Comparison of ENCODE assay signal across 30 cellular contexts in the genomic region with DNA sequence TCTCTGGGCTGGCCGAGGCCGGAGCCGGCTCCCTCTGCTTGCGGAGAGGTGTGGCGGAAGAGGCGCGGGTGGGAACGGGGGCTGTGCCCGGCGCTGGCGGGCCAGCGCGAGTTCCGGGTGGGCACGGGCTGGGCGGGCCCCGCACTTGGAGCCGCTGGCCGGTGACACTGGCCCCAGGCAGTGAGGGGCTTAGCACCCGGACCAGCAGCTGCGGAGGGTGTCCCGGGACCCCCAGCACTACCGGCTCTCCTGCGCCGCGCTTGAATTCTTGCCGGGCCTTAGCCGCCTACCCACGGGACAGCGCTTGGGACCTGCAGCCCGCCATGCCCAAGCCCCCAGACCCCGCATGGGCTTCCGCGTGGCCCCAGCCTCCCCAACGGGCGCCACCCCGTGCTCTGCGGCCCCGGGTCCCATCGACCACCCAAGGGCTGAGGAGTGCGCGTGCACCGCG.
"Had no signal": no experiment of that assay in that cellular context is flagged by ENCODE, and none has a peak within 500 bp of the region (broad histone marks: within the 10 kb centered on the region; RNA-seq: fewer than 3 reads in every experiment).

No MANE protein-coding gene starts in this region.

- H3K27me3 Mint-ChIP-seq: dendritic cell treated with granulocyte-macrophage colony-stimulating factor and Interleukin-4, amounts not matched to agents 40 ng/mL and 50 ng/mL, for 4 days; memory B cell; naive B cell; natural killer cell treated with Interleukin-12 subunit alpha and Interleukin-12 subunit beta and Interleukin-15 and Interleukin-18, amount 100 ng/mL, for 72 hours had no signal

- H3K9me3 ChIP-seq: colonic mucosa, mucosa of descending colon, prostate gland, right lobe of liver, transverse colon, vagina had no signal

- H3K9me3 Mint-ChIP-seq: memory B cell had no signal

- H3K36me3 ChIP-seq: colonic mucosa, gastroesophageal sphincter, heart left ventricle, prostate gland, right lobe of liver, transverse colon, vagina had no signal

- ATAC-seq: esophagus mucosa; gastroesophageal sphincter; heart left ventricle; left lobe of liver; mucosa of descending colon; natural killer cell treated with Interleukin-12 subunit alpha and Interleukin-12 subunit beta and Interleukin-15 and Interleukin-18, amount 100 ng/mL, for 72 hours had no signal

- H3K4me3 ChIP-seq: colonic mucosa, gastroesophageal sphincter, heart left ventricle, hepatocyte, lung, mucosa of descending colon, prostate gland, right lobe of liver, transverse colon, vagina had no signal

- H3K4me2 ChIP-seq: hepatocyte had no signal

- H3K4me1 ChIP-seq: colonic mucosa, gastroesophageal sphincter, heart left ventricle, parathyroid adenoma, prostate gland, right lobe of liver, transverse colon, vagina had no signal

- H3K9ac ChIP-seq: parathyroid adenoma had no signal

- DNase-seq: colonic mucosa; effector CD8-positive, alpha-beta T cell; endodermal cell; foreskin fibroblast; kidney; mucosa of descending colon; naive B cell; right lobe of liver; small intestine; stimulated activated CD4-positive, alpha-beta T cell treated with anti-CD3 and anti-CD28 coated beads, Interleukin-12 subunit alpha, Interleukin-12 subunit beta, amount 100 ng/mL, for 4 hours; stimulated activated CD4-positive, alpha-beta T cell treated with anti-CD3 and anti-CD28 coated beads, Interleukin-1b, Interleukin-23, amount 100 ng/mL, for 48 hours; stimulated activated CD4-positive, alpha-beta T cell treated with anti-CD3 and anti-CD28 coated beads, Interleukin-4, amount 100 ng/mL, for 1 hour; stimulated activated CD8-positive, alpha-beta memory T cell treated with anti-CD3 and anti-CD28 coated beads, Interleukin-4, amount 100 ng/mL, for 48 hours; stimulated activated naive CD4-positive, alpha-beta T cell treated with Interleukin-2 at 50 U/mL for 16 hours; transverse colon had no signal

- H2AFZ ChIP-seq: hepatocyte, parathyroid adenoma had no signal

- H3K4me3 Mint-ChIP-seq: dendritic cell treated with granulocyte-macrophage colony-stimulating factor and Interleukin-4, amounts not matched to agents 40 ng/mL and 50 ng/mL, for 4 days; endodermal cell; memory B cell; mesothelial cell of epicardium; naive B cell; natural killer cell treated with Interleukin-12 subunit alpha and Interleukin-12 subunit beta and Interleukin-15 and Interleukin-18, amount 100 ng/mL, for 72 hours; neural crest cell had no signal

- H3K79me2 ChIP-seq: hepatocyte, parathyroid adenoma had no signal

- H3K27me3 ChIP-seq: colonic mucosa, gastroesophageal sphincter, heart left ventricle, hepatocyte, right lobe of liver, transverse colon, vagina had no signal

- H3K27ac ChIP-seq: colonic mucosa, epithelial cell of prostate, gastroesophageal sphincter, heart left ventricle, hepatocyte, parathyroid adenoma, prostate gland, right lobe of liver, transverse colon, vagina had no signal

- H3K36me3 Mint-ChIP-seq: memory B cell; naive B cell; natural killer cell treated with Interleukin-12 subunit alpha and Interleukin-12 subunit beta and Interleukin-15 and Interleukin-18, amount 100 ng/mL, for 72 hours had no signal

- H3K4me1 Mint-ChIP-seq: endodermal cell, memory B cell, mesothelial cell of epicardium, naive B cell, neural crest cell had no signal

- H3K27ac Mint-ChIP-seq: dendritic cell treated with granulocyte-macrophage colony-stimulating factor and Interleukin-4, amounts not matched to agents 40 ng/mL and 50 ng/mL, for 4 days; endodermal cell; memory B cell; mesothelial cell of epicardium; naive B cell; natural killer cell treated with Interleukin-12 subunit alpha and Interleukin-12 subunit beta and Interleukin-15 and Interleukin-18, amount 100 ng/mL, for 72 hours had no signal
